3 cellular contexts compared by ENCODE assay signal in genomic region chr9:79968533-79968932, GRCh38.
TF ChIP-seq lines count a peak whose summit lies in the region.

No MANE protein-coding gene starts in this region.

TF ChIP-seq in HepG2, 621 proteins besides CTCF, POLR2A, EP300 and RAD21 (continues in another document):
- TF ChIP-seq ZNF564 (CRISPR knock-in tag; IDR thresholded peaks at IDR 0.05) (no peak), KDM6A (CRISPR knock-in tag; IDR thresholded peaks at IDR 0.05; ENCODE audit: low read depth) (no peak), ZNF484 (CRISPR knock-in tag; IDR thresholded peaks at IDR 0.05; ENCODE audit: borderline replicate concordance, low read depth) (no peak), ZNF354B (CRISPR knock-in tag; IDR thresholded peaks at IDR 0.05) (no peak), ZBTB40 (IDR thresholded peaks at IDR 0.05) (no peak), ZBTB40 (CRISPR knock-in tag; IDR thresholded peaks at IDR 0.05) (no peak), MAFF (IDR thresholded peaks at IDR 0.05; ENCODE audit: low read depth, low read length) (peak; percentile 62), ZNF10 (CRISPR knock-in tag; IDR thresholded peaks at IDR 0.05; ENCODE audit: borderline replicate concordance, low read depth) (no peak)

TF ChIP-seq in A549, 52 proteins besides CTCF, POLR2A, EP300 and RAD21:
- TF ChIP-seq ZC3H11A (IDR thresholded peaks at IDR 0.05) (no peak), MAFK (IDR thresholded peaks at IDR 0.05; ENCODE audit: partially characterized antibody) (peak; percentile 66), RFX5 (IDR thresholded peaks at IDR 0.05) (no peak)

TF ChIP-seq in K562, 482 proteins besides CTCF, POLR2A, EP300 and RAD21:
- TF ChIP-seq ZNF316 (IDR thresholded peaks at IDR 0.05) (0 out of 2 replicates have a peak, but pooled peaks have one; percentile 5), CBX3 (IDR thresholded peaks at IDR 0.05; ENCODE audit: borderline replicate concordance in 1 of 2, low read length in 2 of 2) (no peak)
